Comparison of ENCODE assay signal across 1 cellular context in the genomic region with DNA sequence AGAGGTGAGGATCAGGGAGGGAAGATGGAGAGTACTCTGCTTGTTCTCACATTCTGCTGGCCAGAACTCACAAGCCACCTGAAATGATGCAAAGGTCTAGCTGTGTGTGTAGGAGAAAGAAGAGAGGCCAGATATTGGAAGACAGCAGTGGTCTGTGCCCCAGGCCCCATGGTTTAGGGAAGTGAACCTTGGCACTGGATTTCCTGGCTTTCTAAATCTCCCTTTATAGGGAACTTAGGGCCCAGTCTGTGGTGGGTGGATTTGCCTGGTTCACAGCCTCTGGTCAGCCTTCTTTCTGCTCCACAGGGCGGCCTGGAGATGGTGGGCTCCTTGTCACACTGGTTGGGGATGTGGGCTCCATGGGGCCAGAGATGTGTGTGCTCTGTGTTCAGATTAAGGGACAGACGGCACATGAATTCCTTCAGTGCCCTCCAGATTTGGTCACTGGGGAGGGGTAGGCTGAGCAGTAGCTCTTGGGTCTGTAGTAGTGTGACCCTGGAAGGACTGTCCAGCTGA.
A peak's percentile ranks its signal among the peaks of the same experiment; 100 is the strongest.
TF ChIP-seq lines count a peak whose summit lies in the region.

No MANE protein-coding gene starts in this region.

TF ChIP-seq in endothelial cell of umbilical vein, 7 proteins besides CTCF, POLR2A, EP300 and RAD21 (continued from another document):
- TF ChIP-seq MAX (IDR thresholded peaks at IDR 0.05; ENCODE audit: insufficient read depth, insufficient read length) (no peak), POLR2AphosphoS5 (IDR thresholded peaks at IDR 0.05; ENCODE audit: insufficient read depth, low read depth, low read length) (peak; percentile 32)
